In genomic region chr7:134458806-134459698, GRCh38 we compare ENCODE assay signal across 1 cellular context.
TF ChIP-seq lines count a peak whose summit lies in the region.

Gene AKR1B1, minus strand, starts transcription at chr7:134459100. Its CDS starts 38 bp downstream, at chr7:134459062.

TF ChIP-seq in HepG2, 621 proteins besides CTCF, POLR2A, EP300 and RAD21 (continued from another document and continues in another):
- TF ChIP-seq ZNF318 (CRISPR knock-in tag; IDR thresholded peaks at IDR 0.05) (no peak), ZNF431 (CRISPR knock-in tag; IDR thresholded peaks at IDR 0.05; ENCODE audit: borderline replicate concordance, low read depth) (no peak), HMG20B (CRISPR knock-in tag; conservative IDR thresholded peaks at IDR 0.05) (0 out of 2 replicates have a peak, but pooled peaks have one; percentile 54), TRIM22 (IDR thresholded peaks at IDR 0.05) (no peak), ZNF17 (CRISPR knock-in tag; IDR thresholded peaks at IDR 0.05) (no peak), ZNF770 (CRISPR knock-in tag; IDR thresholded peaks at IDR 0.05) (0 out of 2 replicates have a peak, but pooled peaks have one; percentile 23), ZNF784 (CRISPR knock-in tag; IDR thresholded peaks at IDR 0.05; ENCODE audit: borderline replicate concordance) (peak; percentile 93; the same call in 1 of the 2 replicates), KDM3A (CRISPR knock-in tag; IDR thresholded peaks at IDR 0.05; ENCODE audit: low read depth) (peak; percentile 56; the same call in 1 of the 2 replicates), SETDB1 (CRISPR knock-in tag; IDR thresholded peaks at IDR 0.05; ENCODE audit: borderline replicate concordance) (no peak), ZNF878 (CRISPR knock-in tag; IDR thresholded peaks at IDR 0.05) (peak; percentile 51; the same call in 1 of the 2 replicates), ARID4A (CRISPR knock-in tag; IDR thresholded peaks at IDR 0.05; ENCODE audit: borderline replicate concordance) (peak; percentile 87), SOX6 (IDR thresholded peaks at IDR 0.05) (no peak), SOX6 (CRISPR knock-in tag; IDR thresholded peaks at IDR 0.05) (no peak; the same call in 1 of the 2 replicates), ZNF850 (CRISPR knock-in tag; conservative IDR thresholded peaks at IDR 0.05) (no peak), IRF2 (CRISPR knock-in tag; IDR thresholded peaks at IDR 0.05) (peak; percentile 48; the same call in 1 of the 2 replicates), MAFK (conservative IDR thresholded peaks at IDR 0.05 in 1 of 2, IDR thresholded peaks at IDR 0.05 in 1 of 2; ENCODE audit: low read length in 2 of 2) (no peak), ZNF724P (CRISPR knock-in tag; IDR thresholded peaks at IDR 0.05; ENCODE audit: borderline replicate concordance) (no peak), PLRG1 (conservative IDR thresholded peaks at IDR 0.05) (no peak), ZNF570 (CRISPR knock-in tag; IDR thresholded peaks at IDR 0.05; ENCODE audit: borderline replicate concordance) (no peak), NPAS2 (CRISPR knock-in tag; IDR thresholded peaks at IDR 0.05; ENCODE audit: borderline replicate concordance) (no peak), DPF2 (CRISPR knock-in tag; IDR thresholded peaks at IDR 0.05; ENCODE audit: borderline replicate concordance, low read depth) (no peak), CEBPZ (IDR thresholded peaks at IDR 0.05; ENCODE audit: low read length) (no peak), REL (CRISPR knock-in tag; conservative IDR thresholded peaks at IDR 0.05) (0 out of 2 replicates have a peak, but pooled peaks have one; percentile 52), TCF7 (IDR thresholded peaks at IDR 0.05; ENCODE audit: low read depth) (no peak), ZNF605 (CRISPR knock-in tag; IDR thresholded peaks at IDR 0.05) (peak; percentile 80), ZNF253 (CRISPR knock-in tag; IDR thresholded peaks at IDR 0.05; ENCODE audit: borderline replicate concordance) (no peak), CBX5 (CRISPR knock-in tag; IDR thresholded peaks at IDR 0.05; ENCODE audit: borderline replicate concordance) (peak; percentile 23; the same call in 1 of the 2 replicates), CENPBD1 (CRISPR knock-in tag; IDR thresholded peaks at IDR 0.05; ENCODE audit: borderline replicate concordance, low read depth) (no peak), NFE2L2 (IDR thresholded peaks at IDR 0.05; ENCODE audit: low read length) (no peak), ZSCAN9 (CRISPR knock-in tag; IDR thresholded peaks at IDR 0.05; ENCODE audit: borderline replicate concordance) (no peak), KMT2B (CRISPR knock-in tag; IDR thresholded peaks at IDR 0.05) (peak; percentile 28; the same call in 1 of the 2 replicates), AHR (CRISPR knock-in tag; IDR thresholded peaks at IDR 0.05) (peak; percentile 37; the same call in 1 of the 2 replicates), DZIP1 (CRISPR knock-in tag; IDR thresholded peaks at IDR 0.05) (0 out of 2 replicates have a peak, but pooled peaks have one; percentile 32)
